In the genomic region with DNA sequence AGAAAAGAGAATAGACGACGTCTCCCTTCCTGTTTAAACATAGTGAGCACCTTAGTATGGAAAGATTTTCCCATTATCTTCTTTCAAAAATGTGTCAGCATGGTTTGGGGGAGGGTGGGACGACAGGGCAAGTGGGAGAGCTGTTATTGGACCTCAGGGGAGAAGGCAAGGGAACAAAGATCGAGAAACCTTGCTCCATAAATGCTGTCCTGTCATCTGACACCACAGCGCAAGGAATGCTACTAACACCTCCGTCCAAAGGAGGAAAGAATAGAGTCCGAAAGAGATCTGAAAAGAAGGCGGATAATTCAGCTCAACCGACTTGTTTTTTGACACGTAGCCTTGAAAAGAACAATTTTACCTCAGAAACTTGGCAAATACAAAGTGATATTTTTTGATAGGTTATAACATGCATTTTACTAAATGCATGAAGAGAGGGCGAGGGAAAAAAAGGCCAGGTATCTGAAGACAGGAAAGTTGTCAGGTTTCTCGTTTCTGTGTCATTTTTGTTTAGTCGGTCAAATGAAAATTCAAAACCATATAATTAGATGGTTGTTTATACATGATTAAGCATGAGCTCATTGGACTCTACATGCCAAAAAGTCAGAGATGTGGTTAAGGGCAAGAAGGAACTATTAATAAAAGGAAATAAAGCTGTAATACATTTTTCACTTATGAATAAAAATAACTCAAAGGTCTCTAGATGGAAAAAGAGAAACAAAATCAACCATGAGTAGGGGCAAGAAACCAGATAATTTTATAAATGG, we compare ENCODE assay signal across 13 cellular contexts.
DNase-seq lines count a peak whose midpoint lies in the region; ATAC-seq and TF ChIP-seq lines count a peak whose summit lies in the region.
"Had no signal": no experiment of that assay in that cellular context is flagged by ENCODE, and none has a peak within 500 bp of the region (broad histone marks: within the 10 kb centered on the region; RNA-seq: fewer than 3 reads in every experiment).

No MANE protein-coding gene starts in this region.

- no peak for TF ChIP-seq CTCF in WTC11 (IDR thresholded peaks at IDR 0.05)
- TF ChIP-seq CTCF in gastroesophageal sphincter (IDR thresholded peaks at IDR 0.05) = no peak
- no peak for TF ChIP-seq CTCF in gastrocnemius medialis (IDR thresholded peaks at IDR 0.05 in 4 of 5, conservative IDR thresholded peaks at IDR 0.05 in 1 of 5)
- TF ChIP-seq CTCF in CD14-positive monocyte (IDR thresholded peaks at IDR 0.05) = no peak

- POLR2A ChIA-PET in WTC11 (lab: Charles Lee) = no interaction called here

- no peak for TF ChIP-seq EP300 in gastroesophageal sphincter (IDR thresholded peaks at IDR 0.05)

- WGBS in gastroesophageal sphincter (ENCODE audit: low coverage in 1 of 2), 2 donors = 37 to 56% methylated on average over 9 to 13 of the region's 13 CpGs

- H3K27ac ChIP-seq in gastroesophageal sphincter = peak overlapping the region; percentile 50 to 76 (median 62)
- H3K27ac ChIP-seq in gastrocnemius medialis = peak overlapping the region in 2 of 4 donors; percentile 21 to 52

- H3K9me3 ChIP-seq in gastroesophageal sphincter (no peaks in the 10 kb centered on the region), gastrocnemius medialis (no peaks in the 10 kb centered on the region)
- H3K9me3 ChIP-seq: ovary had no signal

- ATAC-seq in WTC11 (peak; percentile 58), gastroesophageal sphincter (peak; percentile 48), gastrocnemius medialis (peak in 1 of 2 donors; percentile 33), GM18511 (IDR thresholded peaks at IDR 0.05; ENCODE audit: unreplicated experiment) (no peak), HG03354 (IDR thresholded peaks at IDR 0.05; ENCODE audit: poor library complexity, severe bottlenecking, unreplicated experiment) (no peak)
- ATAC-seq: K562 had no signal

- no peak overlapping the region for H3K4me3 ChIP-seq in gastroesophageal sphincter
- peak overlapping the region in 3 of 4 donors; percentile 16 to 30 (median 21) for H3K4me3 ChIP-seq in gastrocnemius medialis
- H3K4me3 ChIP-seq: K562, ovary had no signal

- no peaks in the 10 kb centered on the region for H3K36me3 Mint-ChIP-seq in WTC11
- no peaks in the 10 kb centered on the region for H3K36me3 Mint-ChIP-seq in CD14-positive monocyte

- in situ Hi-C loops in gastrocnemius medialis (cut with MboI; ENCODE audit: low sequenced_read_pairs in 4 of 4) = no loop called here

- intact Hi-C loops in gastrocnemius medialis (cut with DNase I; ENCODE audit: low total_unique reads) (no loop called here), CD14-positive monocyte (cut with micrococcal nuclease) (no loop called here)

- H3K27me3 Mint-ChIP-seq in WTC11 (ENCODE audit: low read depth) (no peaks in the 10 kb centered on the region), CD14-positive monocyte (ENCODE audit: low read depth in 3 of 3) (peaks cover 0 to 3% (median 2%) of the 10 kb centered on the region in 3 donors)

- H3K4me1 ChIP-seq in gastroesophageal sphincter = peaks cover 0 to 49% (median 12%) of the 10 kb centered on the region in 3 donors
- peaks cover 4 to 11% of the 10 kb centered on the region in 2 donors for H3K4me1 ChIP-seq in gastrocnemius medialis

- H3K9me3 Mint-ChIP-seq in WTC11 (no peaks in the 10 kb centered on the region), CD14-positive monocyte (no peaks in the 10 kb centered on the region)

- TF ChIP-seq POLR2A in gastroesophageal sphincter (IDR thresholded peaks at IDR 0.05) (no peak), gastrocnemius medialis (IDR thresholded peaks at IDR 0.05) (no peak)

- H3K4me3 Mint-ChIP-seq in WTC11 = peak overlapping the region; percentile 18; the same call in 1 of the 2 replicates
- H3K4me3 Mint-ChIP-seq in CD14-positive monocyte = no peak overlapping the region

- no peak overlapping the region for H3K27ac Mint-ChIP-seq in WTC11
- peak overlapping the region in 1 of 7 donors; percentile 50 for H3K27ac Mint-ChIP-seq in CD14-positive monocyte

- H3K4me1 Mint-ChIP-seq in WTC11 = peaks cover 41% of the 10 kb centered on the region
- H3K4me1 Mint-ChIP-seq in CD14-positive monocyte = peaks cover 4% of the 10 kb centered on the region

- CTCF ChIA-PET in WTC11 (lab: Charles Lee) = interaction anchor here (0.6 to 1.4 kb wide), 2 partner anchors 26 to 152 kb away, joined by 4 read pairs; no protein-coding TSS in a partner anchor

- DNase-seq in H4 (ENCODE audit: low spot score) (peak; percentile 10), WTC11 (ENCODE audit: low spot score) (no peak), gastrocnemius medialis (no peak), CD14-positive monocyte (ENCODE audit: low spot score) (no peak), NCI-H1436 (lab: John Stamatoyannopoulos, UW) (no peak)
- DNase-seq: activated naive CD4-positive, alpha-beta T cell treated with Interleukin-2 at 50 U/mL for 16 hours; DMS153; effector memory CD4-positive, alpha-beta T cell; ovary had no signal

- no peaks in the 10 kb centered on the region for H3K36me3 ChIP-seq in gastroesophageal sphincter
- no peaks in the 10 kb centered on the region for H3K36me3 ChIP-seq in gastrocnemius medialis
- H3K36me3 ChIP-seq: ovary had no signal

- no peaks in the 10 kb centered on the region for H3K27me3 ChIP-seq in gastroesophageal sphincter
- H3K27me3 ChIP-seq in gastrocnemius medialis = no peaks in the 10 kb centered on the region
- H3K27me3 ChIP-seq: ovary had no signal

TF ChIP-seq in WTC11, 78 proteins besides CTCF, POLR2A, EP300 and RAD21:
- no peak for TF ChIP-seq EMX1 (CRISPR knock-in tag; IDR thresholded peaks at IDR 0.05)
TF ChIP-seq in WTC11: peak in this region for 0.

Comparison
In these comparisons a context has a peak if more than half of its experiments do, and no peak if none do; other contexts are left out.
1. ATAC-seq: peak in WTC11 (single experiment) and gastroesophageal sphincter (single experiment); none in GM18511 (single experiment) and HG03354 (single experiment).
2. H3K4me3 ChIP-seq: peak in gastrocnemius medialis (3 of 4); none in gastroesophageal sphincter (0 of 2).